12 cellular contexts compared by ENCODE assay signal in the genomic region with DNA sequence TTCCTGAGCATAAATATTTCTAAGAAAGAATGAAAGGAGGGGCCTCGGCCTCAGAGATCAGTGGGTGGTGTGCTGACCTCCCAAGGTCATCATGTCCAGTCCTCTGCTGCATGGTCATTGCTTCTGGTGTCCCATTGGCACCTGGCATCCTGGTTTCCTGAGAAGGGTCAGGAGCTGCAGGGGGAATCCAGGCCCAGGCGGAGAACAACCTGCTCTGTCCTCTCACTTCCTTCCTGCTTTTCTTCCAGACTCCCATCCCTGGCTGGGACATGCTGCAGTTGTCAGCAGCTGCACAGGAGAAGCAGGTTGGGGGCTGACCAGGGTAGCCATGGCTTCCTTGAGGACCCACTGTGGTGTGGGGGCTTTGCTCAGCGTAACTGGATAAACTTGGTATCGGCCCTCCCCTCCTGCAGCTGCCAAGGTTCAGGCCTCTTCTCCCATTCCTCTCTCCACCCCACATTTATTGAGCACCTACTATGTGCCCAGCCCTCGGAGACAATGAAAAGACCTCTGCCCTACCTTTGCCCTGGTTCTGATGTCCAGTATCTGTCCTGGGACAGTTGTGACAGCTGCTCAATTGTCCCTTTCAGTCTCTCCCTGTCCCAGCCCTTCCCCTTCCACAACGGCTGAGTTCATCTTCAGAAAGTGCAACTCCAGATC.
DNase-seq lines count a peak whose midpoint lies in the region; ATAC-seq and TF ChIP-seq lines count a peak whose summit lies in the region.
"Had no signal": no experiment of that assay in that cellular context is flagged by ENCODE, and none has a peak within 500 bp of the region (broad histone marks: within the 10 kb centered on the region; RNA-seq: fewer than 3 reads in every experiment).

No MANE protein-coding gene starts in this region.

- no TSS peak for BruUV-seq in mammary epithelial cell (replicated peaks; lab: Mats Ljungman, UMichigan)

- no peaks in the 10 kb centered on the region for H3K79me2 ChIP-seq in mammary epithelial cell (ENCODE audit: insufficient read depth, low read length)

- no peaks in the 10 kb centered on the region for H4K20me1 ChIP-seq in mammary epithelial cell (ENCODE audit: insufficient read depth, low read length)

- CTCF ChIA-PET in mammary epithelial cell (lab: Charles Lee; ENCODE audit: low non-redundant PET): no interaction called here

- H3K27me3 ChIP-seq in Peyer's patch: no peaks in the 10 kb centered on the region
- no peaks in the 10 kb centered on the region for H3K27me3 ChIP-seq in mammary epithelial cell (ENCODE audit: insufficient read depth, low read length)
- H3K27me3 ChIP-seq in right lobe of liver: no peaks in the 10 kb centered on the region

- no peak overlapping the region for H3K9ac ChIP-seq in mammary epithelial cell (ENCODE audit: insufficient read depth, low read length)

- H3K27ac ChIP-seq in Peyer's patch: peak overlapping the region; percentile 9 to 69 (median 56)
- no peak overlapping the region for H3K27ac ChIP-seq in mammary epithelial cell (ENCODE audit: insufficient read depth, low read depth, low read length)
- peak overlapping the region; percentile 10 to 82 (median 62) for H3K27ac ChIP-seq in right lobe of liver
- H3K27ac ChIP-seq in substantia nigra (ENCODE audit: low read depth, low read length, poor library complexity, severe bottlenecking): peak overlapping the region; percentile 42

- peak overlapping the region; percentile 66 for H2AFZ ChIP-seq in mammary epithelial cell (ENCODE audit: low read depth, low read length)

- intact Hi-C loops in mammary epithelial cell (cut with micrococcal nuclease): no loop called here
- intact Hi-C loops in right lobe of liver (cut with DNase I): no loop called here

- in situ Hi-C loops in mammary epithelial cell (cut with MboI; ENCODE audit: low sequenced_read_pairs in 2 of 2): no loop called here

- H3K4me2 ChIP-seq in mammary epithelial cell (ENCODE audit: insufficient read depth, low read depth, low read length): no peak overlapping the region

- dilution Hi-C loops in mammary epithelial cell (cut with HindIII; ENCODE audit: low sequenced_read_pairs): no loop called here

- TF ChIP-seq CTCF in Peyer's patch (IDR thresholded peaks at IDR 0.05) (no peak), mammary epithelial cell (conservative IDR thresholded peaks at IDR 0.05 in 1 of 2, IDR thresholded peaks at IDR 0.05 in 1 of 2; ENCODE audit: extremely low read depth in 1 of 2, insufficient read depth in 1 of 2, low read depth in 1 of 2, low read length in 2 of 2) (no peak), right lobe of liver (IDR thresholded peaks at IDR 0.05) (no peak)

- WGBS in mammary epithelial cell (ENCODE audit: low coverage, missing lambda C conversion rate): 79% methylated on average over 6 of the region's 6 CpGs
- 52% methylated on average over 5 of the region's 6 CpGs for WGBS in right lobe of liver (ENCODE audit: insufficient coverage, low coverage, low lambda C conversion rate, missing lambda C conversion rate)

- TF ChIP-seq POLR2A in Peyer's patch (IDR thresholded peaks at IDR 0.05) (no peak), right lobe of liver (IDR thresholded peaks at IDR 0.05) (no peak)

- peaks cover 0 to 16% (median 0%) of the 10 kb centered on the region in 4 donors for H3K4me1 ChIP-seq in Peyer's patch
- peaks cover 21% of the 10 kb centered on the region for H3K4me1 ChIP-seq in mammary epithelial cell (ENCODE audit: insufficient read depth, low read length)
- peaks cover 0 to 8% (median 3%) of the 10 kb centered on the region in 4 donors for H3K4me1 ChIP-seq in right lobe of liver

- DNase-seq in Peyer's patch (no peak), mammary epithelial cell (no peak), right lobe of liver (no peak), substantia nigra (lab: John Stamatoyannopoulos, UW) (no peak), hypothalamus (lab: John Stamatoyannopoulos, UW) (no peak), DMS 273 (lab: John Stamatoyannopoulos, UW; ENCODE audit: unreplicated experiment) (no peak), NCI-H1048 (lab: John Stamatoyannopoulos, UW) (no peak)
- no peak for DNase-seq in activated naive CD4-positive, alpha-beta T cell treated with Interleukin-2 at 50 U/mL for 16 hours
- DNase-seq: activated CD8-positive, alpha-beta memory T cell treated with anti-CD3 and anti-CD28 coated beads, Interleukin-2, amount 50 U/mL, for 4 hours; erythroblast; NCI-H524 treated with DMSO at 0.1 percent for 48 hours; stimulated activated naive CD4-positive, alpha-beta T cell treated with Interleukin-2 at 50 U/mL for 16 hours had no signal

- peak in 3 of 4 donors; percentile 3 to 8 (median 4) for ATAC-seq in right lobe of liver

- H3K9me3 ChIP-seq in Peyer's patch (no peaks in the 10 kb centered on the region), mammary epithelial cell (replicated peaks; ENCODE audit: insufficient read depth, low read length) (no peaks in the 10 kb centered on the region), right lobe of liver (no peaks in the 10 kb centered on the region)

- H3K4me3 ChIP-seq in Peyer's patch (no peak overlapping the region), mammary epithelial cell (replicated peaks in 1 of 3; ENCODE audit: insufficient read depth in 1 of 3, low read depth in 2 of 3, low read length in 3 of 3) (no peak overlapping the region), right lobe of liver (no peak overlapping the region)

- H3K36me3 ChIP-seq in Peyer's patch (no peaks in the 10 kb centered on the region), mammary epithelial cell (ENCODE audit: insufficient read depth, low read length) (no peaks in the 10 kb centered on the region), right lobe of liver (no peaks in the 10 kb centered on the region)
